ENCODE assay signal across 1 cellular context in genomic region chr6:27474172-27474465, GRCh38.
TF ChIP-seq lines count a peak whose summit lies in the region.

No MANE protein-coding gene starts in this region.

TF ChIP-seq in GM12878, 131 proteins besides CTCF, POLR2A, EP300 and RAD21 (continued from another document):
- TF ChIP-seq RELB (IDR thresholded peaks at IDR 0.05; ENCODE audit: low read depth) = no peak
- no peak for TF ChIP-seq CHD4 (IDR thresholded peaks at IDR 0.05)
- TF ChIP-seq PAX5 (IDR thresholded peaks at IDR 0.05; ENCODE audit: borderline replicate concordance, low read depth, low read length) = no peak
- TF ChIP-seq TARDBP (IDR thresholded peaks at IDR 0.05; ENCODE audit: borderline replicate concordance) = no peak
- no peak for TF ChIP-seq NFIC (IDR thresholded peaks at IDR 0.05; ENCODE audit: low read depth, low read length)
- TF ChIP-seq CBX3 (IDR thresholded peaks at IDR 0.05; ENCODE audit: borderline replicate concordance, low read depth) = no peak
- no peak for TF ChIP-seq MTA3 (IDR thresholded peaks at IDR 0.05; ENCODE audit: borderline replicate concordance, low read length)
- TF ChIP-seq USF1 (IDR thresholded peaks at IDR 0.05; ENCODE audit: borderline replicate concordance, extremely low read length, insufficient read depth, low read depth, low read length) = no peak
- no peak for TF ChIP-seq NBN (IDR thresholded peaks at IDR 0.05)
- no peak for TF ChIP-seq CBX5 (IDR thresholded peaks at IDR 0.05; ENCODE audit: low read depth)
- TF ChIP-seq TCF12 (IDR thresholded peaks at IDR 0.05; ENCODE audit: low read depth, low read length) = no peak
- no peak for TF ChIP-seq TCF3 (IDR thresholded peaks at IDR 0.05; ENCODE audit: borderline replicate concordance, insufficient read depth, low read depth, low read length)
- no peak for TF ChIP-seq ZNF384 (IDR thresholded peaks at IDR 0.05; ENCODE audit: borderline replicate concordance, low read depth, low read length)
